Comparison of ENCODE assay signal across 8 cellular contexts in the genomic region with DNA sequence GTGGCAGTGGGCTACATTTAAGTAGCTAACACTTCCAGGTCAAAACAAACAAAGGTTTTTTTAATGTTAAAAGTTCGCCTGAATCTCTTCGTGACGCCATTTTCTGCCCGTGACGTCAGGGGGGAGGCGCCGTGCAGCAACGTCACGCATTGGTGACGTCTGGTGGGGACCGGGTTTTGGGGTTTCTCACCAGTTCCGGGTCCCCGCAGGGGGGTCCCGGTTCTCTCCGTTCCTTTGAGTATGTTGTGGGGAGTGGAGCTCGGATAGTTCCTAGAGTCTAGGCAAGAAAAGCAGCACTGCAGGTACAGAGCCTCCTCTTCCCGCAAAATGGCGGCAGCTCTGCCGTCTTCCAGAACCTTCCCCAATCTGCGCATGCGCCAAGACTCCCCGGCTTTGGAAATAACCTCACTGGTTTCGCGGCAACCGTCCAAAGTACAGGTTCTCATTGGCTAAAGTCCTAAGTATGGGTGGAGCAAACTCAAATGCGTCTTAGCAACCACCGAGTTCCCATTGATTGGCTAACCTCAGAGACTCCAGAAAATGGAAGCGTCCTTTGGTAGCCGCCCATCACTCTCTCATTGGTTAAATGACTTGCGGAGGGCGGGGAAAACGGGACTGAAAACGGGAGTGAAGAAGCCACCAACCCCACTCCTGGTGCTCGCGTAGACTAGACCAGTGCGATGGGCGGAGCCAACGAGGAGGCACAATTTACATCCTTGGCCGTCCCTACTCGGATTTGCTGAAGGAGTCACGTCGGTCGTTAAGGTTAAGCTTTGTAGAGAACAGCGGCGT. TPM values are rescaled to one million over a fixed set of nuclear protein-coding genes. Genes with fewer than 3 reads are reported as not detected.
DNase-seq lines count a peak whose midpoint lies in the region; ATAC-seq and TF ChIP-seq lines count a peak whose summit lies in the region.

RBM23 (minus strand) TSS at position 341 of the 792 bp plus-strand sequence.

- ATAC-seq in GM19023 (IDR thresholded peaks at IDR 0.05; ENCODE audit: unreplicated experiment) (peak; percentile 93), HG03280 (IDR thresholded peaks at IDR 0.05; ENCODE audit: unreplicated experiment) (peak; percentile 84)

- peak in 2 of 11 experiments; percentile 8 to 36 for TF ChIP-seq CTCF in spleen (IDR thresholded peaks at IDR 0.05 in 8 of 11, conservative IDR thresholded peaks at IDR 0.05 in 3 of 11)

- peak within 1 kb of the TSS; percentile 96 to 100 (median 99) for H3K27ac ChIP-seq in spleen

- no peaks in the 10 kb centered on the region for H3K9me3 ChIP-seq in spleen

- 0 to 1% (median 0%) methylated on average over 43 to 45 of the region's 45 CpGs for WGBS in spleen, 5 donors

- H3K27me3 ChIP-seq in spleen (replicated peaks in 1 of 7): no peaks in the 10 kb centered on the region

- TF ChIP-seq POLR2A in spleen (IDR thresholded peaks at IDR 0.05): peak in 2 of 3 donors; percentile 64 to 78

- peaks cover 0 to 66% (median 35%) of the 10 kb centered on the region in 6 donors for H3K36me3 ChIP-seq in spleen

- peaks cover 26 to 56% (median 45%) of the 10 kb centered on the region in 6 donors for H3K4me1 ChIP-seq in spleen

- DNase-seq in AG08395 (ENCODE audit: low spot score) (peak; percentile 98), NCI-H345 treated with DMSO at 0.1 percent for 48 hours (lab: John Stamatoyannopoulos, UW; ENCODE audit: unreplicated experiment) (peak; percentile 100), inferior parietal cortex (ENCODE audit: extremely low spot score) (peak; percentile 100), spleen (peak; percentile 99)
- DNase-seq in activated CD4-positive, CD25-positive, alpha-beta regulatory T cell (lab: John Stamatoyannopoulos, UW): peak; percentile 96 to 99 (median 98)
- peak; percentile 100 for DNase-seq in central memory CD4-positive, alpha-beta T cell

- peak within 1 kb of the TSS; percentile 47 to 86 (median 64) for H3K4me3 ChIP-seq in spleen

- intact Hi-C loops in spleen (cut with DNase I; ENCODE audit: low total_unique reads): no loop called here

RNA-seq across cellular contexts. Expression of gene RBM23, which starts in this region (rescaled TPM):
- total RNA-seq in spleen: 100 to 1,000 TPM in 4 of 7 donors, 10 to 100 TPM in 3; 84.9 to 875 (median 103) TPM
- polyA plus RNA-seq in spleen: 10 to 100 TPM; 19.0 to 40.3 (median 32.7) TPM

Comparison
In these comparisons a context has a peak if more than half of its experiments do, and no peak if none do; other contexts are left out.
1. Peak in every context shown above with its lines: DNase-seq, ATAC-seq, H3K4me3 ChIP-seq and H3K27ac ChIP-seq.